In genomic region chr12:116159175-116159574, GRCh38 we compare ENCODE assay signal across 13 cellular contexts.
A peak's percentile ranks its signal among the peaks of the same experiment; 100 is the strongest.
DNase-seq lines count a peak whose midpoint lies in the region; ATAC-seq, FAIRE-seq and TF ChIP-seq lines count a peak whose summit lies in the region.
"Had no signal": no experiment of that assay in that cellular context is flagged by ENCODE, and none has a peak within 500 bp of the region (broad histone marks: within the 10 kb centered on the region; RNA-seq: fewer than 3 reads in every experiment).

No MANE protein-coding gene starts in this region.

- peaks cover 8% of the 10 kb centered on the region; the same call in 1 of the 2 replicates for H3K79me2 ChIP-seq in H9 (ENCODE audit: insufficient read depth, low read length)

- ATAC-seq in GM19397 (IDR thresholded peaks at IDR 0.05; ENCODE audit: unreplicated experiment) (no peak), HG02610 (IDR thresholded peaks at IDR 0.05; ENCODE audit: unreplicated experiment) (no peak), GM18498 (IDR thresholded peaks at IDR 0.05; ENCODE audit: unreplicated experiment) (no peak)
- ATAC-seq: natural killer cell treated with Interleukin-12 subunit alpha and Interleukin-12 subunit beta and Interleukin-15 and Interleukin-18, amount 100 ng/mL, for 72 hours had no signal

- peaks cover 2% of the 10 kb centered on the region for H3K79me1 ChIP-seq in H9 (ENCODE audit: insufficient read depth, low read depth, low read length, poor library complexity, severe bottlenecking)

- H3K23ac ChIP-seq in H9 (ENCODE audit: insufficient read length, low read depth, low read length): no peak overlapping the region

- H3K9me3 ChIP-seq in H9 (ENCODE audit: control insufficient read depth, low read depth, low read length): no peaks in the 10 kb centered on the region

- no peak overlapping the region for H3K27ac ChIP-seq in H9 (ENCODE audit: insufficient read length, low read depth, low read length)
- H3K27ac ChIP-seq: skin epidermis had no signal

- FAIRE-seq in GM19239 (lab: Jason Lieb, UNC): peak; percentile 4

- no peak overlapping the region for H2BK12ac ChIP-seq in H9 (ENCODE audit: insufficient read length, low read depth, low read length)

- H3K4me1 ChIP-seq in H9 (ENCODE audit: insufficient read depth, low read length): peaks cover under 1% of the 10 kb centered on the region; the same call in 1 of the 2 replicates

- H2AK5ac ChIP-seq in H9 (ENCODE audit: insufficient read length, low read length): no peak overlapping the region

- TF ChIP-seq CTCF in H9 (conservative IDR thresholded peaks at IDR 0.05): no peak

- no peak for DNase-seq in GM19239 (ENCODE audit: insufficient read length, low spot score)
- DNase-seq in NCI-H2227 treated with DMSO at 0.1 percent for 48 hours (lab: John Stamatoyannopoulos, UW): peak; percentile 57
- DNase-seq in dedifferentiated amniotic fluid mesenchymal stem cell (ENCODE audit: extremely low spot score): peak; percentile 89
- peak; percentile 37 for DNase-seq in midbrain (lab: John Stamatoyannopoulos, UW)
- DNase-seq in H9: no peak
- DNase-seq: activated CD4-positive, alpha-beta memory T cell treated with anti-CD3 and anti-CD28 coated beads for 36 hours; activated naive CD8-positive, alpha-beta T cell treated with anti-CD3 and anti-CD28 coated beads, Interleukin-2, amount 10 ng/mL, durations not matched to agents 7 days and 5 days; CD8-positive, alpha-beta memory T cell had no signal

- H3K27me3 ChIP-seq in H9 (ENCODE audit: insufficient read depth, low read length): no peaks in the 10 kb centered on the region

- H3K14ac ChIP-seq in H9 (ENCODE audit: insufficient read depth, low read length): no peak overlapping the region

- H4K91ac ChIP-seq in H9 (ENCODE audit: insufficient read length, low read depth, low read length): no peak overlapping the region

- no peak overlapping the region for H2AFZ ChIP-seq in H9 (ENCODE audit: low read length)

- no peak overlapping the region for H3K9ac ChIP-seq in H9 (ENCODE audit: extremely low read depth, insufficient read length, low read length)

- H3K27me3 Mint-ChIP-seq in H9 (ENCODE audit: low read depth): no peaks in the 10 kb centered on the region
- H3K27me3 Mint-ChIP-seq: activated CD4-positive, alpha-beta memory T cell treated with anti-CD3 and anti-CD28 coated beads for 36 hours; activated naive CD8-positive, alpha-beta T cell treated with anti-CD3 and anti-CD28 coated beads, Interleukin-2, amount 10 ng/mL, durations not matched to agents 7 days and 5 days; CD8-positive, alpha-beta memory T cell; natural killer cell treated with Interleukin-12 subunit alpha and Interleukin-12 subunit beta and Interleukin-15 and Interleukin-18, amount 100 ng/mL, for 72 hours had no signal

- H3K9me3 Mint-ChIP-seq in H9: no peaks in the 10 kb centered on the region
- H3K9me3 Mint-ChIP-seq: activated CD4-positive, alpha-beta memory T cell treated with anti-CD3 and anti-CD28 coated beads for 36 hours; activated naive CD8-positive, alpha-beta T cell treated with anti-CD3 and anti-CD28 coated beads, Interleukin-2, amount 10 ng/mL, durations not matched to agents 7 days and 5 days; CD8-positive, alpha-beta memory T cell; natural killer cell treated with Interleukin-12 subunit alpha and Interleukin-12 subunit beta and Interleukin-15 and Interleukin-18, amount 100 ng/mL, for 72 hours had no signal

- WGBS in H9 (ENCODE audit: extremely low coverage, insufficient read length, low lambda C conversion rate): no CpG with 5 or more reads among the region's 1 CpG

- no peak overlapping the region for H2BK5ac ChIP-seq in H9 (ENCODE audit: insufficient read length, low read length)

- no peak overlapping the region for H3K56ac ChIP-seq in H9 (ENCODE audit: insufficient read length, low read depth, low read length)

- peaks cover 50 to 66% of the 10 kb centered on the region in 2 experiments for H3K4me1 Mint-ChIP-seq in H9

- H3K36me3 Mint-ChIP-seq in H9 (ENCODE audit: insufficient read depth in 1 of 3, low read depth in 3 of 3): no peaks in the 10 kb centered on the region
- H3K36me3 Mint-ChIP-seq: activated CD4-positive, alpha-beta memory T cell treated with anti-CD3 and anti-CD28 coated beads for 36 hours; activated naive CD8-positive, alpha-beta T cell treated with anti-CD3 and anti-CD28 coated beads, Interleukin-2, amount 10 ng/mL, durations not matched to agents 7 days and 5 days; CD8-positive, alpha-beta memory T cell; natural killer cell treated with Interleukin-12 subunit alpha and Interleukin-12 subunit beta and Interleukin-15 and Interleukin-18, amount 100 ng/mL, for 72 hours had no signal

- H2BK15ac ChIP-seq in H9 (ENCODE audit: low read depth, low read length): no peak overlapping the region

- no peak overlapping the region for H2BK20ac ChIP-seq in H9 (ENCODE audit: low read depth, low read length, poor library complexity, severe bottlenecking)

- H3K4ac ChIP-seq in H9 (ENCODE audit: low read depth, low read length): no peak overlapping the region

- H3K4me3 Mint-ChIP-seq in H9: no peak overlapping the region
- H3K4me3 Mint-ChIP-seq: activated CD4-positive, alpha-beta memory T cell treated with anti-CD3 and anti-CD28 coated beads for 36 hours; activated naive CD8-positive, alpha-beta T cell treated with anti-CD3 and anti-CD28 coated beads, Interleukin-2, amount 10 ng/mL, durations not matched to agents 7 days and 5 days; CD8-positive, alpha-beta memory T cell; natural killer cell treated with Interleukin-12 subunit alpha and Interleukin-12 subunit beta and Interleukin-15 and Interleukin-18, amount 100 ng/mL, for 72 hours had no signal

- no peak overlapping the region for H4K8ac ChIP-seq in H9 (replicated peaks; ENCODE audit: insufficient read length, low read depth, low read length)

- no peak overlapping the region for H3K27ac Mint-ChIP-seq in H9
- H3K27ac Mint-ChIP-seq: activated CD4-positive, alpha-beta memory T cell treated with anti-CD3 and anti-CD28 coated beads for 36 hours; activated naive CD8-positive, alpha-beta T cell treated with anti-CD3 and anti-CD28 coated beads, Interleukin-2, amount 10 ng/mL, durations not matched to agents 7 days and 5 days; CD8-positive, alpha-beta memory T cell had no signal

- no peak overlapping the region for H4K5ac ChIP-seq in H9 (ENCODE audit: insufficient read length, low read depth, low read length)

- no peaks in the 10 kb centered on the region for H4K20me1 ChIP-seq in H9 (ENCODE audit: control insufficient read depth, insufficient read depth, insufficient read length)

- no peak overlapping the region for H3T11ph ChIP-seq in H9 (ENCODE audit: low read length)

- no peaks in the 10 kb centered on the region for H3K23me2 ChIP-seq in H9 (ENCODE audit: insufficient read length, low read depth, low read length, poor library complexity, severe bottlenecking)

- no peak overlapping the region for H3K18ac ChIP-seq in H9 (ENCODE audit: insufficient read length, low read depth, low read length)

- H3K4me2 ChIP-seq in H9 (ENCODE audit: insufficient read depth, insufficient read length, low read length): no peak overlapping the region

- H2BK120ac ChIP-seq in H9 (ENCODE audit: low read depth, low read length, poor library complexity, severe bottlenecking): no peak overlapping the region

Comparison
In these comparisons a context has a peak if more than half of its experiments do, and no peak if none do; other contexts are left out.
1. DNase-seq: peak in NCI-H2227 treated with DMSO at 0.1 percent for 48 hours (single experiment), dedifferentiated amniotic fluid mesenchymal stem cell (single experiment) and midbrain (single experiment); none in GM19239 (single experiment) and H9 (single experiment).